ENCODE assay signal across 12 cellular contexts in genomic region chr6:153976921-153977693, GRCh38.
DNase-seq lines count a peak whose midpoint lies in the region; ATAC-seq, FAIRE-seq and TF ChIP-seq lines count a peak whose summit lies in the region.
"Had no signal": no experiment of that assay in that cellular context is flagged by ENCODE, and none has a peak within 500 bp of the region (broad histone marks: within the 10 kb centered on the region; RNA-seq: fewer than 3 reads in every experiment).

No MANE protein-coding gene starts in this region.

- H3K27me3 ChIP-seq in mammary epithelial cell (ENCODE audit: insufficient read depth, low read length), result no peaks in the 10 kb centered on the region
- peaks cover 4% of the 10 kb centered on the region for H3K27me3 ChIP-seq in skeletal muscle satellite cell (ENCODE audit: control insufficient read depth, insufficient read depth, low read length)

- intact Hi-C loops in mammary epithelial cell (cut with micrococcal nuclease), result no loop called here

- H3K9ac ChIP-seq in mammary epithelial cell (ENCODE audit: insufficient read depth, low read length), result no peak overlapping the region
- H3K9ac ChIP-seq in skeletal muscle satellite cell (ENCODE audit: low read depth, low read length), result no peak overlapping the region

- no peaks in the 10 kb centered on the region for H4K20me1 ChIP-seq in mammary epithelial cell (ENCODE audit: insufficient read depth, low read length)

- dilution Hi-C loops in mammary epithelial cell (cut with HindIII; ENCODE audit: low sequenced_read_pairs), result no loop called here

- peak; percentile 9 for DNase-seq in mammary epithelial cell
- DNase-seq in putamen (ENCODE audit: low spot score), result no peak
- DNase-seq in frontal cortex (ENCODE audit: low spot score in 2 of 2), result no peak
- DNase-seq: activated CD4-positive, CD25-positive, alpha-beta regulatory T cell; activated effector memory CD4-positive, alpha-beta T cell treated with anti-CD3 and anti-CD28 coated beads, Interleukin-2, amount 50 U/mL, for 16 hours; NCI-H2029; SHP77 had no signal

- no peak overlapping the region for H3K27ac ChIP-seq in mammary epithelial cell (ENCODE audit: insufficient read depth, low read depth, low read length)
- H3K27ac ChIP-seq: skin epidermis had no signal

- H3K9me3 ChIP-seq in mammary epithelial cell (replicated peaks; ENCODE audit: insufficient read depth, low read length), result peaks cover 3% of the 10 kb centered on the region
- H3K9me3 ChIP-seq in skeletal muscle satellite cell (replicated peaks; ENCODE audit: low read length), result no peaks in the 10 kb centered on the region

- H3K79me2 ChIP-seq in mammary epithelial cell (ENCODE audit: insufficient read depth, low read length), result no peaks in the 10 kb centered on the region

- TF ChIP-seq CTCF in mammary epithelial cell (conservative IDR thresholded peaks at IDR 0.05 in 1 of 2, IDR thresholded peaks at IDR 0.05 in 1 of 2; ENCODE audit: extremely low read depth in 1 of 2, insufficient read depth in 1 of 2, low read depth in 1 of 2, low read length in 2 of 2), result no peak

- no peaks in the 10 kb centered on the region for H3K4me1 ChIP-seq in mammary epithelial cell (ENCODE audit: insufficient read depth, low read length)
- H3K4me1 ChIP-seq in skeletal muscle satellite cell (ENCODE audit: control insufficient read depth, insufficient read depth, low read length), result peaks cover 3% of the 10 kb centered on the region

- FAIRE-seq in frontal cortex (lab: Jason Lieb, UNC), result no peak

- BruUV-seq in mammary epithelial cell (replicated peaks; lab: Mats Ljungman, UMichigan), result no TSS peak

- 41% methylated on average over 7 of the region's 7 CpGs for WGBS in mammary epithelial cell (ENCODE audit: low coverage, missing lambda C conversion rate)

- CTCF ChIA-PET in mammary epithelial cell (lab: Charles Lee; ENCODE audit: low non-redundant PET), result no interaction called here

- in situ Hi-C loops in mammary epithelial cell (cut with MboI; ENCODE audit: low sequenced_read_pairs in 2 of 2), result no loop called here

- ATAC-seq in GM18870 (IDR thresholded peaks at IDR 0.05; ENCODE audit: unreplicated experiment) (peak; percentile 62), HG03060 (IDR thresholded peaks at IDR 0.05; ENCODE audit: low read depth, unreplicated experiment) (peak; percentile 48), GM21515 (IDR thresholded peaks at IDR 0.05; ENCODE audit: unreplicated experiment) (no peak)

- H3K4me3 ChIP-seq in mammary epithelial cell (replicated peaks in 1 of 3; ENCODE audit: insufficient read depth in 1 of 3, low read depth in 2 of 3, low read length in 3 of 3), result no peak overlapping the region
- no peak overlapping the region for H3K4me3 ChIP-seq in skeletal muscle satellite cell (ENCODE audit: low read length)
- H3K4me3 ChIP-seq: skin epidermis had no signal

- H2AFZ ChIP-seq in mammary epithelial cell (ENCODE audit: low read depth, low read length), result no peak overlapping the region

- H3K36me3 ChIP-seq in mammary epithelial cell (ENCODE audit: insufficient read depth, low read length), result no peaks in the 10 kb centered on the region
- H3K36me3 ChIP-seq in skeletal muscle satellite cell (ENCODE audit: insufficient read depth, low read length), result no peaks in the 10 kb centered on the region

- no peak overlapping the region for H3K4me2 ChIP-seq in mammary epithelial cell (ENCODE audit: insufficient read depth, low read depth, low read length)
- H3K4me2 ChIP-seq in skeletal muscle satellite cell (ENCODE audit: low read length), result peak overlapping the region; percentile 40
